8 cellular contexts compared by ENCODE assay signal in genomic region chr9:94065535-94065961, GRCh38. TPM values are rescaled to one million over a fixed set of nuclear protein-coding genes. Genes with fewer than 3 reads are reported as not detected.
A peak's percentile ranks its signal among the peaks of the same experiment; 100 is the strongest.
DNase-seq lines count a peak whose midpoint lies in the region; ATAC-seq and TF ChIP-seq lines count a peak whose summit lies in the region.

No MANE protein-coding gene starts in this region.

- no peaks in the 10 kb centered on the region for H3K4me1 ChIP-seq in HAP-1

- DNase-seq in BJ (ENCODE audit: low read depth), result peak; percentile 31
- peak; percentile 77 to 84 for DNase-seq in HAP-1 (ENCODE audit: low spot score in 2 of 2)
- peak; percentile 34 for DNase-seq in NCI-H510A (lab: John Stamatoyannopoulos, UW)
- DNase-seq in activated CD4-positive, alpha-beta T cell treated with anti-CD3 and anti-CD28 coated beads for 4 hours, result peak; percentile 70 to 77
- DNase-seq in choroid plexus epithelial cell (ENCODE audit: low read depth), result peak; percentile 97
- DNase-seq in left lobe of liver (ENCODE audit: low spot score), result peak; percentile 71
- peak; percentile 77 for DNase-seq in stimulated activated CD4-positive, alpha-beta T cell treated with anti-CD3 and anti-CD28 coated beads, Interleukin-4, amount 100 ng/mL, for 24 hours

- TF ChIP-seq CTCF in BJ (IDR thresholded peaks at IDR 0.05; ENCODE audit: insufficient read depth, low read depth, low read length) (peak; percentile 83), choroid plexus epithelial cell (conservative IDR thresholded peaks at IDR 0.05; ENCODE audit: low read depth, low read length) (peak; percentile 89)

- H3K36me3 ChIP-seq in BJ (ENCODE audit: control insufficient read depth, insufficient read depth, low read length), result no peaks in the 10 kb centered on the region
- H3K36me3 ChIP-seq in HAP-1 (replicated peaks), result no peaks in the 10 kb centered on the region; the same call in 1 of the 2 replicates

- CTCF ChIA-PET in BJ (lab: Yijun Ruan, JAX), result interaction anchor here (0.8 to 14.8 kb wide), 17 partner anchors 9 to 146 kb away, joined by 3 to 246 read pairs (median 5); no protein-coding TSS in a partner anchor

- no peak overlapping the region for H3K4me3 ChIP-seq in BJ (ENCODE audit: low read depth, low read length)
- H3K4me3 ChIP-seq in HAP-1, result no peak overlapping the region
- H3K4me3 ChIP-seq in choroid plexus epithelial cell (ENCODE audit: low read depth, low read length), result no peak overlapping the region

- no peaks in the 10 kb centered on the region for H3K9me3 ChIP-seq in HAP-1

- POLR2A ChIA-PET in BJ (lab: Charles Lee), result no interaction called here

- H3K27me3 ChIP-seq in BJ (ENCODE audit: control insufficient read depth, insufficient read depth, low read length) (no peaks in the 10 kb centered on the region), HAP-1 (ENCODE audit: low read depth) (no peaks in the 10 kb centered on the region)

- in situ Hi-C loops in HAP-1 (cut with MboI; ENCODE audit: low sequenced_read_pairs), result no loop called here

- peak; percentile 92 for ATAC-seq in left lobe of liver
- no peak for ATAC-seq in GM19328 (IDR thresholded peaks at IDR 0.05; ENCODE audit: unreplicated experiment)

RNA-seq across cellular contexts. Expression of gene PTPDC1, which starts 18.7 kb away (rescaled TPM):
- 4.8 and 6.4 TPM in 2 replicates for polyA plus RNA-seq in BJ (2011; rRNA removed)
- polyA minus RNA-seq in BJ (2011; rRNA and poly(A)+ RNA removed), result 5.2 and 6.1 TPM in 2 replicates
- 1.1 TPM for total RNA-seq in left lobe of liver

Comparison
In these comparisons a context has a peak if more than half of its experiments do, and no peak if none do; other contexts are left out.
1. DNase-seq: peak in every context shown above with its lines; median percentile 97 in choroid plexus epithelial cell; 80 in HAP-1; 77 in stimulated activated CD4-positive, alpha-beta T cell treated with anti-CD3 and anti-CD28 coated beads, Interleukin-4, amount 100 ng/mL, for 24 hours; 74 in activated CD4-positive, alpha-beta T cell treated with anti-CD3 and anti-CD28 coated beads for 4 hours; 71 in left lobe of liver; 34 in NCI-H510A; 31 in BJ.